Comparison of ENCODE assay signal across 8 cellular contexts in genomic region chr5:95842955-95843544, GRCh38. TPM values are rescaled to one million over a fixed set of nuclear protein-coding genes. Genes with fewer than 3 reads are reported as not detected.
A peak's percentile ranks its signal among the peaks of the same experiment; 100 is the strongest.
DNase-seq lines count a peak whose midpoint lies in the region; ATAC-seq lines count a peak whose summit lies in the region.

No MANE protein-coding gene starts in this region.

- no peaks in the 10 kb centered on the region for H3K4me1 ChIP-seq in neuronal stem cell (ENCODE audit: control insufficient read depth in 2 of 2, insufficient read depth in 1 of 2, low read depth in 1 of 2, low read length in 2 of 2)

- no peak overlapping the region for H3K27ac ChIP-seq in neuronal stem cell (replicated peaks; ENCODE audit: low read length)

- no peaks in the 10 kb centered on the region for H3K36me3 Mint-ChIP-seq in activated naive CD4-positive, alpha-beta T cell treated with anti-CD3 and anti-CD28 coated beads, Interleukin-2, amount 50 U/mL, for 72 hours

- peak overlapping the region; percentile 75 to 89 for H3K27ac Mint-ChIP-seq in activated naive CD4-positive, alpha-beta T cell treated with anti-CD3 and anti-CD28 coated beads, Interleukin-2, amount 50 U/mL, for 72 hours

- no peak overlapping the region for H3K4me2 ChIP-seq in neuronal stem cell (ENCODE audit: insufficient read depth, low read length, poor library complexity, severe bottlenecking)

- no peak overlapping the region for H3K14ac ChIP-seq in neuronal stem cell (ENCODE audit: low read length)

- no peak overlapping the region for H3K23ac ChIP-seq in neuronal stem cell (ENCODE audit: low read depth, low read length, poor library complexity)

- H3K9me3 ChIP-seq in neuronal stem cell (replicated peaks in 1 of 2; ENCODE audit: control insufficient read depth in 2 of 2, insufficient read depth in 1 of 2, low read depth in 1 of 2, low read length in 2 of 2) = no peaks in the 10 kb centered on the region

- H2BK120ac ChIP-seq in neuronal stem cell (ENCODE audit: low read depth, low read length) = no peak overlapping the region

- no peak overlapping the region for H2BK5ac ChIP-seq in neuronal stem cell (ENCODE audit: low read length)

- WGBS in neuronal stem cell (ENCODE audit: extremely low coverage in 2 of 2, insufficient read length in 2 of 2, insufficient replicate concordance in 1 of 2), 2 donors = no CpG with 5 or more reads among the region's 11 CpGs

- H3K36me3 ChIP-seq in neuronal stem cell (replicated peaks in 1 of 2; ENCODE audit: control insufficient read depth in 2 of 2, insufficient read depth in 2 of 2, low read length in 2 of 2) = no peaks in the 10 kb centered on the region

- no peak overlapping the region for H3K4me3 ChIP-seq in neuronal stem cell (ENCODE audit: low read length in 2 of 2)

- no peak overlapping the region for H2BK15ac ChIP-seq in neuronal stem cell (ENCODE audit: low read length)

- no peak overlapping the region for H4K91ac ChIP-seq in neuronal stem cell (ENCODE audit: low read depth, low read length, poor library complexity)

- no peak overlapping the region for H2AK5ac ChIP-seq in neuronal stem cell (ENCODE audit: low read depth, low read length)

- H3K9ac ChIP-seq in neuronal stem cell (ENCODE audit: low read depth, low read length, poor library complexity) = no peak overlapping the region

- H2AFZ ChIP-seq in neuronal stem cell (ENCODE audit: low read length) = no peak overlapping the region

- DNase-seq in A172 (ENCODE audit: low spot score) (peak; percentile 96), SIG-M5 treated with dmso at 0.1 percent for 504 hours (lab: John Stamatoyannopoulos, UW; ENCODE audit: unreplicated experiment) (peak; percentile 94), iris pigment epithelial cell (ENCODE audit: low read depth) (peak; percentile 95), neuronal stem cell (ENCODE audit: low spot score) (no peak)
- peak; percentile 47 to 86 for DNase-seq in activated naive CD4-positive, alpha-beta T cell treated with anti-CD3 and anti-CD28 coated beads, Interleukin-2, amount 50 U/mL, for 72 hours (ENCODE audit: low spot score in 2 of 2)
- DNase-seq in stimulated activated CD8-positive, alpha-beta memory T cell treated with anti-CD3 and anti-CD28 coated beads, Interleukin-7, amount 100 ng/mL, for 24 hours (ENCODE audit: low read depth) = peak; percentile 27

- H4K8ac ChIP-seq in neuronal stem cell (ENCODE audit: low read depth, low read length) = no peak overlapping the region

- H3K9me3 Mint-ChIP-seq in activated naive CD4-positive, alpha-beta T cell treated with anti-CD3 and anti-CD28 coated beads, Interleukin-2, amount 50 U/mL, for 72 hours = no peaks in the 10 kb centered on the region

- H2BK12ac ChIP-seq in neuronal stem cell (ENCODE audit: low read length) = no peak overlapping the region

- peaks cover 0 to 3% (median 0%) of the 10 kb centered on the region in 3 experiments for H3K27me3 ChIP-seq in neuronal stem cell (ENCODE audit: control insufficient read depth in 3 of 3, insufficient read depth in 3 of 3, low read depth in 1 of 3, low read length in 3 of 3)

- no peak overlapping the region for H3K4ac ChIP-seq in neuronal stem cell (ENCODE audit: low read length)

- peak; percentile 86 for ATAC-seq in GM19035 (IDR thresholded peaks at IDR 0.05; ENCODE audit: unreplicated experiment)
- ATAC-seq in HG03135 (IDR thresholded peaks at IDR 0.05; ENCODE audit: unreplicated experiment) = peak; percentile 76
- ATAC-seq in activated naive CD4-positive, alpha-beta T cell treated with anti-CD3 and anti-CD28 coated beads, Interleukin-2, amount 50 U/mL, for 72 hours = peak; percentile 87 to 93

- no peak overlapping the region for H3K18ac ChIP-seq in neuronal stem cell (ENCODE audit: low read length)

- H3K79me1 ChIP-seq in neuronal stem cell (ENCODE audit: low read depth, low read length) = no peaks in the 10 kb centered on the region

RNA-seq across cellular contexts. Expression of gene GLRX, which starts 20.5 kb away (rescaled TPM):
- total RNA-seq in A172 (2014; rRNA removed; shearing (Covaris generic)) = 54.3 and 63.6 TPM in 2 replicates
- 10 to 100 TPM; 28.4 to 48.4 TPM for total RNA-seq in activated naive CD4-positive, alpha-beta T cell treated with anti-CD3 and anti-CD28 coated beads, Interleukin-2, amount 50 U/mL, for 72 hours
- 13.5 TPM for polyA plus RNA-seq in neuronal stem cell (2013, experiment 1 of 2)
- polyA plus RNA-seq in neuronal stem cell (2013, experiment 2 of 2) = 14.2 TPM
